ENCODE assay signal across 20 cellular contexts in the genomic region with DNA sequence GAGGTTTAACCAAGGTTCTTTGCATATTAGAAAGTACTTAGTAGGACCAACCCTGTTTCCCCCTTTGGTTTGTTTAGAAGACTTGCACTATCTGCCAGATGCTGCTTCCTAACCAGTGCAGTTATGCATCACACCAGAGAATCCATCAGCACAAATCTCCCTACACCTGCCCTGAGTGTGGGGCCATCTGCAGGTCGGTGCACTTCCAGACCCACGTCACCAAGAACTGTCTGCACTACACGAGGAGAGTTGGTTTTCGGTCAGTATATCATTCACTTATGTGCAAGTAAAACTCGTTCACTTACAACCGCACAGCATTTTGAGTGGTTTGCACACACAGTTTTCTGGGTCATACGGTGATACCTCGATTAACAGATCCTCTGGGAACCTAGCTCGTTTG.
"Had no signal": no experiment of that assay in that cellular context is flagged by ENCODE, and none has a peak within 500 bp of the region (broad histone marks: within the 10 kb centered on the region; RNA-seq: fewer than 3 reads in every experiment).

No MANE protein-coding gene starts in this region.

- H3K4me3 Mint-ChIP-seq: activated CD8-positive, alpha-beta T cell treated with anti-CD3 and anti-CD28 coated beads for 36 hours; activated naive CD8-positive, alpha-beta T cell treated with anti-CD3 and anti-CD28 coated beads, Interleukin-2, amount 10 ng/mL, durations not matched to agents 7 days and 5 days; effector memory CD8-positive, alpha-beta T cell; natural killer cell had no signal

- ATAC-seq: activated CD8-positive, alpha-beta T cell treated with anti-CD3 and anti-CD28 coated beads for 36 hours; effector memory CD8-positive, alpha-beta T cell; left colon; lower lobe of right lung; natural killer cell had no signal

- H3K27ac Mint-ChIP-seq: activated CD8-positive, alpha-beta T cell treated with anti-CD3 and anti-CD28 coated beads for 36 hours; activated naive CD8-positive, alpha-beta T cell treated with anti-CD3 and anti-CD28 coated beads, Interleukin-2, amount 10 ng/mL, durations not matched to agents 7 days and 5 days; activated T-helper 2 cell treated with anti-CD3 and anti-CD28 coated beads, Interferon-gamma antibody, Interleukin-2, Interleukin-4, amounts not matched to agents 10 μg/mL and 5 μg/mL and 100 μg/mL, durations not matched to agents 14 hours and 24 hours and 36 hours; effector memory CD8-positive, alpha-beta T cell; natural killer cell had no signal

- H3K36me3 Mint-ChIP-seq: natural killer cell had no signal

- H3K27me3 ChIP-seq: hepatocyte, tibial artery, uterus had no signal

- DNase-seq: activated CD4-positive, alpha-beta T cell treated with anti-CD3 and anti-CD28 coated beads for 48 hours; activated CD4-positive, CD25-positive, alpha-beta regulatory T cell; activated CD8-positive, alpha-beta T cell treated with anti-CD3 and anti-CD28 coated beads for 36 hours; activated naive CD4-positive, alpha-beta T cell treated with Interleukin-2 at 50 U/mL for 16 hours; activated naive CD8-positive, alpha-beta T cell treated with anti-CD3 and anti-CD28 coated beads, Interleukin-2, amount 10 ng/mL, durations not matched to agents 7 days and 5 days; activated T-cell treated with anti-CD3 and anti-CD28 coated beads, Interleukin-2, amount 50 U/mL, for 1 hour; amygdala; caudate nucleus; effector memory CD8-positive, alpha-beta T cell; foreskin fibroblast; left colon; lower lobe of right lung; natural killer cell; stimulated activated CD4-positive, alpha-beta T cell treated with anti-CD3 and anti-CD28 coated beads, Interleukin-2, amount 100 ng/mL, for 24 hours; stimulated activated naive CD4-positive, alpha-beta T cell treated with Interleukin-2 at 50 U/mL for 16 hours; tibial artery; uterus had no signal

- H3K36me3 ChIP-seq: uterus had no signal

- H3K27ac ChIP-seq: epithelial cell of prostate, hepatocyte, lower lobe of right lung, tibial artery, uterus had no signal

- H3K4me1 Mint-ChIP-seq: activated naive CD8-positive, alpha-beta T cell treated with anti-CD3 and anti-CD28 coated beads, Interleukin-2, amount 10 ng/mL, durations not matched to agents 7 days and 5 days; natural killer cell had no signal

- H3K9me3 Mint-ChIP-seq: activated CD8-positive, alpha-beta T cell treated with anti-CD3 and anti-CD28 coated beads for 36 hours; activated T-helper 2 cell treated with anti-CD3 and anti-CD28 coated beads, Interferon-gamma antibody, Interleukin-2, Interleukin-4, amounts not matched to agents 10 μg/mL and 5 μg/mL and 100 μg/mL, durations not matched to agents 14 hours and 24 hours and 36 hours; effector memory CD8-positive, alpha-beta T cell; natural killer cell had no signal

- H3K9me3 ChIP-seq: lower lobe of right lung, tibial artery, uterus had no signal

- H3K4me3 ChIP-seq: hepatocyte, lower lobe of right lung, tibial artery, uterus had no signal
